ENCODE assay signal across 9 cellular contexts in genomic region chr1:231161711-231162299, GRCh38. TPM values are rescaled to one million over a fixed set of nuclear protein-coding genes. Genes with fewer than 3 reads are reported as not detected.
A peak's percentile ranks its signal among the peaks of the same experiment; 100 is the strongest.
DNase-seq lines count a peak whose midpoint lies in the region; ATAC-seq and TF ChIP-seq lines count a peak whose summit lies in the region.
"Had no signal": no experiment of that assay in that cellular context is flagged by ENCODE, and none has a peak within 500 bp of the region (broad histone marks: within the 10 kb centered on the region; RNA-seq: fewer than 3 reads in every experiment).

Gene TRIM67, plus strand, starts transcription at chr1:231162058. Its CDS starts 912 bp downstream, at chr1:231162970.

- H3K4me1 Mint-ChIP-seq in stimulated activated naive B cell treated with anti-CD40 and anti-IgM and Interleukin-4, amounts not matched to agents 10 μg/mL and 1 μg/mL and 100 μg/mL, for 72 hours, result peaks cover 9 to 21% of the 10 kb centered on the region in 2 donors
- peaks cover 2% of the 10 kb centered on the region for H3K4me1 Mint-ChIP-seq in activated CD8-positive, alpha-beta memory T cell treated with anti-CD3 and anti-CD28 coated beads, Interleukin-2, amount 10 ng/mL, durations not matched to agents 7 days and 5 days

- peak within 1 kb of the TSS; percentile 60 to 68 for H3K4me3 Mint-ChIP-seq in stimulated activated naive B cell treated with anti-CD40 and anti-IgM and Interleukin-4, amounts not matched to agents 10 μg/mL and 1 μg/mL and 100 μg/mL, for 72 hours
- no peak within 1 kb of the TSS for H3K4me3 Mint-ChIP-seq in activated CD8-positive, alpha-beta memory T cell treated with anti-CD3 and anti-CD28 coated beads, Interleukin-2, amount 10 ng/mL, durations not matched to agents 7 days and 5 days

- peak within 1 kb of the TSS; percentile 34; the same call in 1 of the 2 replicates for H3K4me3 ChIP-seq in AG04450 (ENCODE audit: low read depth, low read length)
- H3K4me3 ChIP-seq in iPS-18c (ENCODE audit: insufficient read depth, low read depth, low read length), result peak within 1 kb of the TSS; percentile 53

- CTCF ChIA-PET in AG04450 (lab: Charles Lee), result interaction anchor here (1.1 kb wide), 1 partner anchor 9 kb away, joined by 3 read pairs; no protein-coding TSS in a partner anchor
- CTCF ChIA-PET in activated CD8-positive, alpha-beta memory T cell treated with anti-CD3 and anti-CD28 coated beads, Interleukin-2, amount 10 ng/mL, durations not matched to agents 7 days and 5 days (lab: Charles Lee), result no interaction called here

- H3K27ac ChIP-seq in AG04450 (ENCODE audit: low read depth, low read length) (no peak within 1 kb of the TSS), VCaP (peak within 1 kb of the TSS; percentile 46; the same call in 1 of the 2 replicates)

- TF ChIP-seq CTCF in AG04450 (IDR thresholded peaks at IDR 0.05; ENCODE audit: low read depth, low read length) (no peak), VCaP (conservative IDR thresholded peaks at IDR 0.05) (no peak)

- no peaks in the 10 kb centered on the region for H3K36me3 Mint-ChIP-seq in stimulated activated naive B cell treated with anti-CD40 and anti-IgM and Interleukin-4, amounts not matched to agents 10 μg/mL and 1 μg/mL and 100 μg/mL, for 72 hours
- H3K36me3 Mint-ChIP-seq in activated CD8-positive, alpha-beta memory T cell treated with anti-CD3 and anti-CD28 coated beads, Interleukin-2, amount 10 ng/mL, durations not matched to agents 7 days and 5 days, result no peaks in the 10 kb centered on the region

- H3K9me3 Mint-ChIP-seq in stimulated activated naive B cell treated with anti-CD40 and anti-IgM and Interleukin-4, amounts not matched to agents 10 μg/mL and 1 μg/mL and 100 μg/mL, for 72 hours, result no peaks in the 10 kb centered on the region
- H3K9me3 Mint-ChIP-seq in activated CD8-positive, alpha-beta memory T cell treated with anti-CD3 and anti-CD28 coated beads, Interleukin-2, amount 10 ng/mL, durations not matched to agents 7 days and 5 days (ENCODE audit: low read depth), result no peaks in the 10 kb centered on the region

- ATAC-seq in HG03432 (IDR thresholded peaks at IDR 0.05; ENCODE audit: unreplicated experiment) (peak; percentile 30), GM19467 (IDR thresholded peaks at IDR 0.05; ENCODE audit: unreplicated experiment) (no peak)
- peak; percentile 29 to 36 for ATAC-seq in stimulated activated naive B cell treated with anti-CD40 and anti-IgM and Interleukin-4, amounts not matched to agents 10 μg/mL and 1 μg/mL and 100 μg/mL, for 72 hours (replicated peaks)
- no peak for ATAC-seq in activated CD8-positive, alpha-beta memory T cell treated with anti-CD3 and anti-CD28 coated beads, Interleukin-2, amount 10 ng/mL, durations not matched to agents 7 days and 5 days

- H3K9me3 ChIP-seq in AG04450 (ENCODE audit: control insufficient read depth, insufficient read depth, low read length), result peaks cover 4% of the 10 kb centered on the region; the same call in 1 of the 2 replicates
- peaks cover 6% of the 10 kb centered on the region for H3K9me3 ChIP-seq in iPS-18c (ENCODE audit: control insufficient read depth, insufficient read depth, low read length)

- H3K27me3 ChIP-seq in AG04450 (ENCODE audit: control insufficient read depth, insufficient read depth, low read length), result peaks cover 42% of the 10 kb centered on the region

- H3K27ac Mint-ChIP-seq in stimulated activated naive B cell treated with anti-CD40 and anti-IgM and Interleukin-4, amounts not matched to agents 10 μg/mL and 1 μg/mL and 100 μg/mL, for 72 hours, result no peak within 1 kb of the TSS
- no peak within 1 kb of the TSS for H3K27ac Mint-ChIP-seq in activated CD8-positive, alpha-beta memory T cell treated with anti-CD3 and anti-CD28 coated beads, Interleukin-2, amount 10 ng/mL, durations not matched to agents 7 days and 5 days

- DNase-seq in AG04450 (ENCODE audit: low read depth, low spot score) (no peak), MV-4-11 (lab: John Stamatoyannopoulos, UW) (no peak)
- DNase-seq in stimulated activated naive B cell treated with anti-CD40 and anti-IgM and Interleukin-4, amounts not matched to agents 10 μg/mL and 1 μg/mL and 100 μg/mL, for 72 hours, result no peak
- DNase-seq in activated CD8-positive, alpha-beta memory T cell treated with anti-CD3 and anti-CD28 coated beads, Interleukin-2, amount 10 ng/mL, durations not matched to agents 7 days and 5 days, result no peak

- POLR2A ChIA-PET in AG04450 (lab: Yijun Ruan, JAX), result interaction anchor here (0.5 to 0.6 kb wide), 2 partner anchors 158 to 233 kb away, joined by 3 to 11 read pairs; no protein-coding TSS in a partner anchor

- H3K27me3 Mint-ChIP-seq in stimulated activated naive B cell treated with anti-CD40 and anti-IgM and Interleukin-4, amounts not matched to agents 10 μg/mL and 1 μg/mL and 100 μg/mL, for 72 hours, result peaks cover 68 to 81% of the 10 kb centered on the region in 2 donors
- H3K27me3 Mint-ChIP-seq in activated CD8-positive, alpha-beta memory T cell treated with anti-CD3 and anti-CD28 coated beads, Interleukin-2, amount 10 ng/mL, durations not matched to agents 7 days and 5 days, result peaks cover 78% of the 10 kb centered on the region

RNA-seq across cellular contexts. Expression of gene TRIM67, which starts in this region (rescaled TPM):
- not detected in 2 replicates for polyA plus RNA-seq in AG04450 (2011; rRNA removed)
- not detected in 2 replicates for polyA minus RNA-seq in AG04450 (2011; rRNA and poly(A)+ RNA removed)
- not detected for total RNA-seq in activated CD8-positive, alpha-beta memory T cell treated with anti-CD3 and anti-CD28 coated beads, Interleukin-2, amount 10 ng/mL, durations not matched to agents 7 days and 5 days
- total RNA-seq: activated CD8-positive, alpha-beta memory T cell treated with anti-CD3 and anti-CD28 coated beads for 36 hours had no signal

Comparison
In these comparisons a context has a peak if more than half of its experiments do, and no peak if none do; other contexts are left out.
1. ATAC-seq: peak in HG03432 (single experiment) and stimulated activated naive B cell treated with anti-CD40 and anti-IgM and Interleukin-4, amounts not matched to agents 10 μg/mL and 1 μg/mL and 100 μg/mL, for 72 hours (2 of 2); none in GM19467 (single experiment) and activated CD8-positive, alpha-beta memory T cell treated with anti-CD3 and anti-CD28 coated beads, Interleukin-2, amount 10 ng/mL, durations not matched to agents 7 days and 5 days (single experiment).